21 cellular contexts compared by ENCODE assay signal in the genomic region with DNA sequence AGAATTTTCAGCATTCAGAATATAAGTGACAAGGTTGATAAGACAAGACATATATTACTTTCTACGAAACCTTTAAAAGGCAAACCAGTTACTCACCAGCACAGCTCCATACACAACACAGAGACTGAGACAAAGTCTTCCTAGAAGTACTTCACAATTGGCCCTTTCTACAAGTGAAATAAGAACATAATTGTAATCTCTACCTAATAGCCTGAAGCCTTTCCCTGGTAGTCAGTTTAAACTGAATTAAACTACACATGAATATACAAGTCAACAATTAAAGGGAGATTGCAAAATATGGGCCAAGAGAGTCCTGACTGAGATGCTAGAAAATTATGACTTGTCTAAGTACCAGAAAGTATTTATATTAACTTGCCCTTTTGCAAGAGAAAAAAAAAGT.
"Had no signal": no experiment of that assay in that cellular context is flagged by ENCODE, and none has a peak within 500 bp of the region (broad histone marks: within the 10 kb centered on the region; RNA-seq: fewer than 3 reads in every experiment).

No MANE protein-coding gene starts in this region.

- H3K27ac ChIP-seq: coronary artery, dorsolateral prefrontal cortex, esophagus muscularis mucosa, gastroesophageal sphincter, heart left ventricle, hepatocyte, left ventricle myocardium inferior, lower lobe of right lung had no signal

- H3K79me2 ChIP-seq: hepatocyte had no signal

- H3K9me3 ChIP-seq: esophagus muscularis mucosa, gastroesophageal sphincter, heart left ventricle, left ventricle myocardium inferior, lower lobe of right lung, mucosa of descending colon had no signal

- H3K27me3 ChIP-seq: dorsolateral prefrontal cortex, esophagus muscularis mucosa, gastroesophageal sphincter, heart left ventricle, hepatocyte had no signal

- H2AFZ ChIP-seq: hepatocyte had no signal

- H3K4me1 ChIP-seq: esophagus muscularis mucosa, gastroesophageal sphincter, heart left ventricle, left ventricle myocardium inferior, lower lobe of right lung had no signal

- H3K4me1 Mint-ChIP-seq: immature natural killer cell had no signal

- H3K9me3 Mint-ChIP-seq: mesothelial cell of epicardium had no signal

- H3K36me3 ChIP-seq: esophagus muscularis mucosa, gastroesophageal sphincter, heart left ventricle, left ventricle myocardium inferior, lower lobe of right lung had no signal

- H3K4me3 Mint-ChIP-seq: immature natural killer cell, mesothelial cell of epicardium had no signal

- H3K27ac Mint-ChIP-seq: immature natural killer cell, mesothelial cell of epicardium had no signal

- H3K4me2 ChIP-seq: hepatocyte had no signal

- DNase-seq: dermis blood vessel endothelial cell; dorsolateral prefrontal cortex; effector CD4-positive, alpha-beta T cell; effector memory CD4-positive, alpha-beta T cell; heart left ventricle; hypothalamus; immature natural killer cell; islet precursor cell; kidney; kidney glomerular epithelial cell; left colon; left ventricle myocardium inferior; lower lobe of right lung; mesenchymal stem cell; mucosa of descending colon had no signal

- ATAC-seq: gastroesophageal sphincter, heart left ventricle, left colon, left lobe of liver, lower lobe of right lung, mucosa of descending colon had no signal

- H3K36me3 Mint-ChIP-seq: immature natural killer cell, mesothelial cell of epicardium had no signal

- H3K4me3 ChIP-seq: coronary artery, dorsolateral prefrontal cortex, esophagus muscularis mucosa, gastroesophageal sphincter, heart left ventricle, hepatocyte, left ventricle myocardium inferior, lower lobe of right lung, mucosa of descending colon had no signal
